Comparison of ENCODE assay signal across 22 cellular contexts in genomic region chr7:132169730-132170129, GRCh38.
A peak's percentile ranks its signal among the peaks of the same experiment; 100 is the strongest.
DNase-seq lines count a peak whose midpoint lies in the region; ATAC-seq, FAIRE-seq and TF ChIP-seq lines count a peak whose summit lies in the region.
"Had no signal": no experiment of that assay in that cellular context is flagged by ENCODE, and none has a peak within 500 bp of the region (broad histone marks: within the 10 kb centered on the region; RNA-seq: fewer than 3 reads in every experiment).

No MANE protein-coding gene starts in this region.

- intact Hi-C loops in left lung (cut with DNase I) (no loop called here), HepG2 (cut with micrococcal nuclease; ENCODE audit: unreplicated experiment) (no loop called here)

- H3K9me3 Mint-ChIP-seq in endodermal cell = no peaks in the 10 kb centered on the region

- ATAC-seq in left lung = peak; percentile 75
- no peak for ATAC-seq in HepG2
- ATAC-seq in GM19035 (IDR thresholded peaks at IDR 0.05; ENCODE audit: unreplicated experiment) = no peak
- ATAC-seq: Right ventricle myocardium inferior had no signal

- H3K27me3 ChIP-seq in H7 (ENCODE audit: control insufficient read depth, insufficient read depth, low read length) = no peaks in the 10 kb centered on the region
- no peaks in the 10 kb centered on the region for H3K27me3 ChIP-seq in endodermal cell (ENCODE audit: control insufficient read depth, insufficient read depth, low read length, poor library complexity, severe bottlenecking)
- no peaks in the 10 kb centered on the region for H3K27me3 ChIP-seq in left lung
- H3K27me3 ChIP-seq in HepG2 (ENCODE audit: control insufficient read depth in 1 of 2, insufficient read depth in 2 of 2, low read length in 2 of 2) = peaks cover 2 to 43% of the 10 kb centered on the region in 2 experiments; a peak in 3 of 5 replicates
- H3K27me3 ChIP-seq: Peyer's patch had no signal

- H3K36me3 ChIP-seq in H7 (replicated peaks; ENCODE audit: control insufficient read depth, insufficient read depth, low read length) (no peaks in the 10 kb centered on the region), endodermal cell (ENCODE audit: control insufficient read depth, insufficient read depth, low read length) (peaks cover 11% of the 10 kb centered on the region), left lung (no peaks in the 10 kb centered on the region), HepG2 (replicated peaks in 1 of 2; ENCODE audit: control insufficient read depth in 1 of 2, insufficient read depth in 2 of 2, low read length in 2 of 2) (no peaks in the 10 kb centered on the region)
- H3K36me3 ChIP-seq: Peyer's patch, SJSA1 had no signal

- POLR2A ChIA-PET in HepG2 (lab: Yijun Ruan, JAX) = no interaction called here

- 86 to 91% methylated on average over 5 to 9 of the region's 9 CpGs for WGBS in endodermal cell (ENCODE audit: insufficient coverage in 1 of 2, insufficient read length in 1 of 2), 2 experiments
- 20% methylated on average over 5 of the region's 9 CpGs for WGBS in HepG2 (ENCODE audit: low lambda C conversion rate)

- no peak for TF ChIP-seq POLR2A in HepG2 (IDR thresholded peaks at IDR 0.05; ENCODE audit: insufficient read depth in 1 of 2, low read depth in 2 of 2, low read length in 2 of 2)

- H3K4me3 Mint-ChIP-seq in endodermal cell = no peak overlapping the region
- H3K4me3 Mint-ChIP-seq: CD8-positive, alpha-beta memory T cell; IgD-negative memory B cell had no signal

- TF ChIP-seq CTCF in endodermal cell (conservative IDR thresholded peaks at IDR 0.05) (peak; percentile 33), left lung (IDR thresholded peaks at IDR 0.05) (no peak), HepG2 (CRISPR knock-in tag; IDR thresholded peaks at IDR 0.05) (no peak)

- no peaks in the 10 kb centered on the region for H3K79me2 ChIP-seq in HepG2 (ENCODE audit: insufficient read depth, low read length)

- in situ Hi-C loops in HepG2 (cut with HindIII; ENCODE audit: extremely low pct_ligation_motif_present, low pct_unique_long_range_greater_than_20kb) = no loop called here

- BruUV-seq in HepG2 (replicated peaks; lab: Mats Ljungman, UMichigan) = no TSS peak

- H2AFZ ChIP-seq in HepG2 (ENCODE audit: low read length) = no peak overlapping the region

- no peak for FAIRE-seq in HepG2 (lab: Jason Lieb, UNC)
- FAIRE-seq: GM12891, GM19239 had no signal

- H3K4me1 ChIP-seq in endodermal cell (ENCODE audit: control insufficient read depth, insufficient read depth, low read length) (no peaks in the 10 kb centered on the region), left lung (no peaks in the 10 kb centered on the region), HepG2 (ENCODE audit: insufficient read depth, low read length) (no peaks in the 10 kb centered on the region)
- H3K4me1 ChIP-seq: Peyer's patch, SJSA1 had no signal

- TF ChIP-seq RAD21 in HepG2 (CRISPR knock-in tag; IDR thresholded peaks at IDR 0.05) = no peak

- CTCF ChIA-PET in HepG2 (lab: Yijun Ruan, JAX; ENCODE audit: low intra/inter-chr PET ratio, low total read pairs) = no interaction called here

- no peak overlapping the region for H3K4me3 ChIP-seq in H7 (ENCODE audit: insufficient read depth, low read depth, low read length)
- no peak overlapping the region for H3K4me3 ChIP-seq in endodermal cell (ENCODE audit: low read length)
- H3K4me3 ChIP-seq in left lung = no peak overlapping the region
- no peak overlapping the region for H3K4me3 ChIP-seq in HepG2 (replicated peaks in 1 of 3; ENCODE audit: insufficient read depth in 1 of 3, low read depth in 2 of 3, low read length in 3 of 3)
- H3K4me3 ChIP-seq: Peyer's patch, SJSA1 had no signal

- H3K4me1 Mint-ChIP-seq in endodermal cell = no peaks in the 10 kb centered on the region
- H3K4me1 Mint-ChIP-seq: CD8-positive, alpha-beta memory T cell; IgD-negative memory B cell had no signal

- no peaks in the 10 kb centered on the region for H4K20me1 ChIP-seq in HepG2 (ENCODE audit: insufficient read depth, low read length)

- H3K9ac ChIP-seq in endodermal cell (ENCODE audit: extremely low read depth, low read length, poor library complexity, severe bottlenecking) = no peak overlapping the region
- no peak overlapping the region for H3K9ac ChIP-seq in HepG2 (ENCODE audit: insufficient read depth, low read depth, low read length)

- TF ChIP-seq EP300 in HepG2 (IDR thresholded peaks at IDR 0.05; ENCODE audit: low read depth in 2 of 2, low read length in 2 of 2) = no peak
- no peak for TF ChIP-seq EP300 in HepG2 (CRISPR knock-in tag; IDR thresholded peaks at IDR 0.05; ENCODE audit: borderline replicate concordance)

- no peak overlapping the region for H3K27ac Mint-ChIP-seq in endodermal cell
- H3K27ac Mint-ChIP-seq: CD8-positive, alpha-beta memory T cell; IgD-negative memory B cell had no signal

- peak; percentile 68 for DNase-seq in H7
- peak; percentile 4 for DNase-seq in RPMI7951 (ENCODE audit: low read depth)
- no peak for DNase-seq in endodermal cell
- no peak for DNase-seq in left lung
- DNase-seq in T1000 (lab: John Stamatoyannopoulos, UW) = no peak
- DNase-seq in HepG2 (ENCODE audit: low spot score) = no peak
- no peak for DNase-seq in NCI-H226
- DNase-seq: Calu3; CD8-positive, alpha-beta memory T cell; DMS153; HCEC 1CT; Kasumi-1; NCI-H1694 treated with DMSO at 0.1 percent for 48 hours; NCI-H524 treated with DMSO at 0.1 percent for 48 hours; Peyer's patch had no signal

- no peak overlapping the region for H3K27ac ChIP-seq in endodermal cell (ENCODE audit: low read depth, low read length)
- no peak overlapping the region for H3K27ac ChIP-seq in left lung
- no peak overlapping the region for H3K27ac ChIP-seq in HepG2 (ENCODE audit: extremely low read length, insufficient read depth, low read length)
- H3K27ac ChIP-seq: C4-2B, Peyer's patch, SJSA1 had no signal

- H3K9me3 ChIP-seq in endodermal cell (ENCODE audit: control insufficient read depth, low read length) (no peaks in the 10 kb centered on the region), left lung (no peaks in the 10 kb centered on the region), HepG2 (ENCODE audit: low read length) (no peaks in the 10 kb centered on the region)
- H3K9me3 ChIP-seq: Peyer's patch, SJSA1 had no signal

- H3K36me3 Mint-ChIP-seq in endodermal cell (ENCODE audit: low read depth) = peaks cover 33% of the 10 kb centered on the region
- H3K36me3 Mint-ChIP-seq: CD8-positive, alpha-beta memory T cell; IgD-negative memory B cell had no signal

- no peaks in the 10 kb centered on the region for H3K27me3 Mint-ChIP-seq in endodermal cell (ENCODE audit: insufficient read depth)
- H3K27me3 Mint-ChIP-seq: IgD-negative memory B cell had no signal

- H3K4me2 ChIP-seq in HepG2 (ENCODE audit: low read depth, low read length) = no peak overlapping the region

TF ChIP-seq in HepG2, 621 proteins besides CTCF, POLR2A, EP300 and RAD21:
- TF ChIP-seq ZXDC (CRISPR knock-in tag; IDR thresholded peaks at IDR 0.05) (no peak), ZNF333 (CRISPR knock-in tag; IDR thresholded peaks at IDR 0.05; ENCODE audit: borderline replicate concordance) (no peak), ZFAT (CRISPR knock-in tag; conservative IDR thresholded peaks at IDR 0.05) (no peak), ATM (IDR thresholded peaks at IDR 0.05; ENCODE audit: borderline replicate concordance) (no peak), ZNF382 (CRISPR knock-in tag; IDR thresholded peaks at IDR 0.05; ENCODE audit: borderline replicate concordance) (no peak), CEBPG (CRISPR knock-in tag; IDR thresholded peaks at IDR 0.05) (no peak), ZNF746 (CRISPR knock-in tag; IDR thresholded peaks at IDR 0.05) (no peak), IKZF1 (IDR thresholded peaks at IDR 0.05) (no peak), TCF7L2 (IDR thresholded peaks at IDR 0.05; ENCODE audit: low read depth, low read length) (no peak), MXD4 (CRISPR knock-in tag; IDR thresholded peaks at IDR 0.05) (no peak), KDM2A (CRISPR knock-in tag; IDR thresholded peaks at IDR 0.05; ENCODE audit: borderline replicate concordance, low read depth) (no peak), FOSL2 (CRISPR knock-in tag; IDR thresholded peaks at IDR 0.05) (no peak), ZSCAN5A (CRISPR knock-in tag; IDR thresholded peaks at IDR 0.05; ENCODE audit: borderline replicate concordance) (no peak), KAT7 (CRISPR knock-in tag; IDR thresholded peaks at IDR 0.05; ENCODE audit: borderline replicate concordance) (no peak), ZNF761 (CRISPR knock-in tag; conservative IDR thresholded peaks at IDR 0.05) (no peak), ZNF17 (CRISPR knock-in tag; IDR thresholded peaks at IDR 0.05) (no peak)

Comparison
In these comparisons a context has a peak if more than half of its experiments do, and no peak if none do; other contexts are left out.
1. DNase-seq: peak in H7 (single experiment) and RPMI7951 (single experiment); none in endodermal cell (single experiment), left lung (0 of 2), T1000 (single experiment), HepG2 (single experiment) and NCI-H226 (single experiment).